ENCODE assay signal across 9 cellular contexts in the genomic region with DNA sequence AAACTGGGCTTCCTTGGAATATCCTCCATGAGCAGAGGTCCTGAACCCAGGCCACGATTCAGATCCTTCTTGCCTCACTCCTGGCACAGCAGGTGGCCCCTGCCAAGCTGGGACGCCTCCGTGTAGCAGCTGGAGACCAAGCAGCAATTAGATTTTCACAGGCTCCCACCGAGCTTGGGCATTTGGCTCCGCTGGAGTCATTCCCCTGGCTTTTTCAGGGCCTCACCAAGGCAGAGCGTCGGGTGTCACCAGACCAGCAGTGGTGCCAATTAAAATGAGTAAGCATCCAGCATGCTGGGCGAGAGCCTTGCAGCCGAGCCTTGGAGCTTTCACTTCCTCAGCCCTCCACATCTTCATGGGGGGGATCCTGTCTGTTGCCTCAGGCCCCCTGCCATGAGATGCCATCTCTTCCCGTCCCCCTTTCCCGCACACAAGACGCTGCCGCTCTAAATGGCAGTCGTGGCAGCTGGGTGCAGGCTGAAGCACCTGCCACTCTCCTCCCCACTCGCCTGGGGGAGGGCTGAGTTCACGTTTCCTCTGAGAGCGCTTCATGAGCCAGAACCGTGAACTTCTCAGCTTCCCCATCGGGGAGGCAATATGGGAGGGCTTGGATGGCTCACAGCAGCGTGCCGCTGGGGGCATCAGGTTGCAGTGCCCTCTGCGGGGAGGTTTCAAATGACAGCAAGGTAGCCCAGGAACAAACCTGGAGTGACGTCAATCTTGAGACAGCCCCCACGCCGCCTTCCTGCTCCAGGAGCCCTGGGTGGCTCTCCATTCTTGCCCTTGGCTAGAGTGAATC. TPM values are rescaled to one million over a fixed set of nuclear protein-coding genes. Genes with fewer than 3 reads are reported as not detected.
DNase-seq lines count a peak whose midpoint lies in the region; ATAC-seq and TF ChIP-seq lines count a peak whose summit lies in the region.
"Had no signal": no experiment of that assay in that cellular context is flagged by ENCODE, and none has a peak within 500 bp of the region (broad histone marks: within the 10 kb centered on the region; RNA-seq: fewer than 3 reads in every experiment).

No MANE protein-coding gene starts in this region.

- H3K4me3 ChIP-seq in effector memory CD4-positive, alpha-beta T cell (ENCODE audit: insufficient read depth, low read depth, low read length, poor library complexity, severe bottlenecking): peak overlapping the region; percentile 18
- H3K4me3 ChIP-seq in thymus (ENCODE audit: low read length) (peak overlapping the region; percentile 6), ovary (no peak overlapping the region)

- no peaks in the 10 kb centered on the region for H3K9me3 ChIP-seq in effector memory CD4-positive, alpha-beta T cell (ENCODE audit: control insufficient read depth, low read length)
- H3K9me3 ChIP-seq in thymus (ENCODE audit: control insufficient read depth) (no peaks in the 10 kb centered on the region), ovary (no peaks in the 10 kb centered on the region)

- H3K36me3 ChIP-seq in effector memory CD4-positive, alpha-beta T cell (ENCODE audit: control insufficient read depth, insufficient read depth, low read length): peaks cover 21% of the 10 kb centered on the region
- H3K36me3 ChIP-seq in thymus (ENCODE audit: control insufficient read depth, insufficient read depth) (peaks cover 9% of the 10 kb centered on the region), ovary (no peaks in the 10 kb centered on the region)

- H3K27me3 ChIP-seq in effector memory CD4-positive, alpha-beta T cell (replicated peaks; ENCODE audit: control insufficient read depth, insufficient read depth, low read length, poor library complexity, severe bottlenecking): no peaks in the 10 kb centered on the region
- H3K27me3 ChIP-seq in thymus (ENCODE audit: control insufficient read depth, insufficient read depth) (no peaks in the 10 kb centered on the region), ovary (no peaks in the 10 kb centered on the region)

- CTCF ChIA-PET in activated CD4-positive, alpha-beta T cell treated with anti-CD3 and anti-CD28 coated beads, Interleukin-2, amount 10 ng/mL, durations not matched to agents 7 days and 5 days (lab: Charles Lee): interaction anchor here (0.7 to 1.2 kb wide), 4 partner anchors 8 to 21 kb away, joined by 3 to 5 read pairs (median 3); no protein-coding TSS in a partner anchor

- no peaks in the 10 kb centered on the region for H3K27me3 Mint-ChIP-seq in activated CD4-positive, alpha-beta T cell treated with anti-CD3 and anti-CD28 coated beads, Interleukin-2, amount 10 ng/mL, durations not matched to agents 7 days and 5 days

- H3K27ac ChIP-seq in effector memory CD4-positive, alpha-beta T cell (ENCODE audit: insufficient read depth, low read length, poor library complexity, severe bottlenecking): peak overlapping the region; percentile 21
- H3K27ac ChIP-seq in thymus (ENCODE audit: low read depth) (peak overlapping the region; percentile 77), ovary (no peak overlapping the region)

- intact Hi-C loops in ovary (cut with DNase I): no loop called here

- H3K4me1 Mint-ChIP-seq in activated CD4-positive, alpha-beta T cell treated with anti-CD3 and anti-CD28 coated beads, Interleukin-2, amount 10 ng/mL, durations not matched to agents 7 days and 5 days: peaks cover 62% of the 10 kb centered on the region

- TF ChIP-seq CTCF in GM12873 (IDR thresholded peaks at IDR 0.05; ENCODE audit: insufficient read depth, low read depth, low read length, missing control alignments) (peak; percentile 56), ovary (IDR thresholded peaks at IDR 0.05) (no peak)

- H3K9me3 Mint-ChIP-seq in activated CD4-positive, alpha-beta T cell treated with anti-CD3 and anti-CD28 coated beads, Interleukin-2, amount 10 ng/mL, durations not matched to agents 7 days and 5 days: no peaks in the 10 kb centered on the region

- WGBS in thymus: 22% methylated on average over 25 of the region's 25 CpGs
- 82 to 87% (median 82%) methylated on average over 25 of the region's 25 CpGs for WGBS in ovary, 3 donors

- DNase-seq in NCI-H1694 treated with DMSO at 0.1 percent for 48 hours (lab: John Stamatoyannopoulos, UW): peak; percentile 81
- peak; percentile 70 for DNase-seq in activated CD4-positive, alpha-beta T cell treated with anti-CD3 and anti-CD28 coated beads, Interleukin-2, amount 10 ng/mL, durations not matched to agents 7 days and 5 days
- peak; percentile 13 to 53 (median 37) for DNase-seq in effector memory CD4-positive, alpha-beta T cell
- peak in 47 of 56 donors; percentile 21 to 86 (median 63) for DNase-seq in nucleus accumbens (lab: John Stamatoyannopoulos, UW)
- DNase-seq in ovary: no peak

- H3K4me1 ChIP-seq in effector memory CD4-positive, alpha-beta T cell (ENCODE audit: control insufficient read depth, insufficient read depth, low read length, poor library complexity, severe bottlenecking): peaks cover 36% of the 10 kb centered on the region
- H3K4me1 ChIP-seq in thymus (ENCODE audit: control insufficient read depth, insufficient read depth, low read length) (peaks cover 24% of the 10 kb centered on the region), ovary (ENCODE audit: insufficient read depth) (peaks cover 8% of the 10 kb centered on the region)

- H3K27ac Mint-ChIP-seq in activated CD4-positive, alpha-beta T cell treated with anti-CD3 and anti-CD28 coated beads, Interleukin-2, amount 10 ng/mL, durations not matched to agents 7 days and 5 days: peak overlapping the region; percentile 87

- H3K4me3 Mint-ChIP-seq in activated CD4-positive, alpha-beta T cell treated with anti-CD3 and anti-CD28 coated beads, Interleukin-2, amount 10 ng/mL, durations not matched to agents 7 days and 5 days: peak overlapping the region; percentile 59

- no peak for TF ChIP-seq EP300 in ovary (IDR thresholded peaks at IDR 0.05)

- peaks cover 39% of the 10 kb centered on the region for H3K36me3 Mint-ChIP-seq in activated CD4-positive, alpha-beta T cell treated with anti-CD3 and anti-CD28 coated beads, Interleukin-2, amount 10 ng/mL, durations not matched to agents 7 days and 5 days (ENCODE audit: low read depth)

- TF ChIP-seq POLR2A in ovary (IDR thresholded peaks at IDR 0.05): no peak

- ATAC-seq in HG02610 (IDR thresholded peaks at IDR 0.05; ENCODE audit: unreplicated experiment): peak; percentile 45
- ATAC-seq: Panc1 had no signal

- POLR2A ChIA-PET in activated CD4-positive, alpha-beta T cell treated with anti-CD3 and anti-CD28 coated beads, Interleukin-2, amount 10 ng/mL, durations not matched to agents 7 days and 5 days (lab: Charles Lee): no interaction called here

RNA-seq across cellular contexts. Expression of a gene that starts 11.7 kb away (rescaled TPM):
- total RNA-seq in activated CD4-positive, alpha-beta T cell treated with anti-CD3 and anti-CD28 coated beads, Interleukin-2, amount 10 ng/mL, durations not matched to agents 7 days and 5 days: 10 to 100 TPM; 18.6 to 20.9 TPM
- 16.7 TPM for polyA plus RNA-seq in thymus
- total RNA-seq in ovary: 10 to 100 TPM; 29.8 to 65.6 (median 54.8) TPM
- polyA plus RNA-seq in ovary: 10 to 100 TPM; 28.0 to 40.3 TPM

RNA-seq across cellular contexts. Expression of a gene that starts 47.5 kb away (rescaled TPM):
- total RNA-seq in activated CD4-positive, alpha-beta T cell treated with anti-CD3 and anti-CD28 coated beads, Interleukin-2, amount 10 ng/mL, durations not matched to agents 7 days and 5 days: 10 to 100 TPM; 17.0 to 18.0 TPM
- 8.5 TPM for polyA plus RNA-seq in thymus
- total RNA-seq in ovary: 10 to 100 TPM; 13.6 to 19.4 (median 15.4) TPM
- polyA plus RNA-seq in ovary: 10 to 100 TPM in 1 of 2 donors, 1 to 10 TPM in 1; 6.8 to 11.0 TPM

RNA-seq across cellular contexts. Expression of a gene that starts 47.7 kb away (rescaled TPM):
- total RNA-seq in activated CD4-positive, alpha-beta T cell treated with anti-CD3 and anti-CD28 coated beads, Interleukin-2, amount 10 ng/mL, durations not matched to agents 7 days and 5 days: 10 to 100 TPM; 65.6 to 72.0 TPM
- polyA plus RNA-seq in thymus (49.8 TPM), ovary (10 to 100 TPM; 10.8 to 42.4 TPM)
- total RNA-seq in ovary: 10 to 100 TPM; 54.0 to 77.5 (median 71.4) TPM

Comparison
In these comparisons a context has a peak if more than half of its experiments do, and no peak if none do; other contexts are left out.
1. DNase-seq: peak in NCI-H1694 treated with DMSO at 0.1 percent for 48 hours (single experiment), activated CD4-positive, alpha-beta T cell treated with anti-CD3 and anti-CD28 coated beads, Interleukin-2, amount 10 ng/mL, durations not matched to agents 7 days and 5 days (single experiment), effector memory CD4-positive, alpha-beta T cell (3 of 3) and nucleus accumbens (47 of 56); none in ovary (0 of 5).
2. H3K27ac ChIP-seq: peak in effector memory CD4-positive, alpha-beta T cell (single experiment) and thymus (single experiment); none in ovary (0 of 2).